Comparison of ENCODE assay signal across 19 cellular contexts in genomic region chr10:1444826-1445225, GRCh38.
DNase-seq lines count a peak whose midpoint lies in the region; ATAC-seq, FAIRE-seq and TF ChIP-seq lines count a peak whose summit lies in the region.
"Had no signal": no experiment of that assay in that cellular context is flagged by ENCODE, and none has a peak within 500 bp of the region (broad histone marks: within the 10 kb centered on the region; RNA-seq: fewer than 3 reads in every experiment).

No MANE protein-coding gene starts in this region.

- H3K14ac ChIP-seq in IMR-90 (replicated peaks; ENCODE audit: low read depth, low read length) (no peak overlapping the region), H1 (ENCODE audit: insufficient read length) (no peak overlapping the region)

- BruUV-seq in IMR-90 (replicated peaks; lab: Mats Ljungman, UMichigan): no TSS peak

- POLR2A ChIA-PET in HEK293 (lab: Yijun Ruan, JAX): no interaction called here
- POLR2A ChIA-PET in IMR-90 (lab: Charles Lee; ENCODE audit: unreplicated experiment): no interaction called here
- POLR2A ChIA-PET in H1 (lab: Charles Lee; ENCODE audit: partially characterized antibody): no interaction called here

- intact Hi-C loops in IMR-90 (cut with micrococcal nuclease): no loop called here

- no peak overlapping the region for H2BK12ac ChIP-seq in H1 (ENCODE audit: low read depth, low read length)

- in situ Hi-C loops in IMR-90 (cut with MboI; ENCODE audit: low sequenced_read_pairs): no loop called here

- H2AK5ac ChIP-seq in IMR-90 (ENCODE audit: low read depth, low read length) (no peak overlapping the region), H1 (ENCODE audit: low read depth, low read length) (no peak overlapping the region)

- dilution Hi-C loops in IMR-90 (cut with HindIII; ENCODE audit: low sequenced_read_pairs, unreplicated experiment): no loop called here

- H3K9me1 ChIP-seq in IMR-90 (ENCODE audit: insufficient read depth, low read length): no peaks in the 10 kb centered on the region

- H2BK5ac ChIP-seq in IMR-90 (ENCODE audit: low read depth, low read length, poor library complexity, severe bottlenecking) (peak overlapping the region; percentile 54), H1 (ENCODE audit: low read depth, low read length) (no peak overlapping the region)

- H3K4me1 ChIP-seq in HEK293 (ENCODE audit: control insufficient read depth, insufficient read depth, low read length) (no peaks in the 10 kb centered on the region), IMR-90 (ENCODE audit: control insufficient read depth, insufficient read depth, low read length) (no peaks in the 10 kb centered on the region), H1 (replicated peaks in 1 of 4; ENCODE audit: control insufficient read depth in 3 of 4, insufficient read depth in 4 of 4, low read length in 3 of 4) (peaks cover 0 to 7% (median 2%) of the 10 kb centered on the region in 4 experiments; a peak in 4 of 7 replicates)
- H3K4me1 ChIP-seq: A549, Caco-2 had no signal

- no peak for TF ChIP-seq CTCF in HEK293 (tag by site-specific recombination; IDR thresholded peaks at IDR 0.05)
- no peak for TF ChIP-seq CTCF in IMR-90 (conservative IDR thresholded peaks at IDR 0.05; ENCODE audit: low read depth, low read length)
- TF ChIP-seq CTCF in H1 (IDR thresholded peaks at IDR 0.05; ENCODE audit: control extremely low read depth in 1 of 3, insufficient read depth in 1 of 3, low read depth in 1 of 3, low read length in 3 of 3): no peak

- DNase-seq in IMR-90 (no peak), H1 (ENCODE audit: low read depth in 1 of 2, low spot score in 2 of 2) (no peak), NCI-H2171 treated with DMSO at 0.1 percent for 48 hours (lab: John Stamatoyannopoulos, UW) (no peak), SK-N-DZ (ENCODE audit: low spot score) (no peak)
- no peak for DNase-seq in NK-92 treated with Interleukin-12 subunit alpha and Interleukin-12 subunit beta, amount 100 ng/mL, for 24 hours (lab: John Stamatoyannopoulos, UW)
- DNase-seq: AML-193; Caco-2; Calu3; CD4-positive, alpha-beta T cell; CD8-positive, alpha-beta T cell; DMS79 treated with DMSO at 0.1 percent for 48 hours; GF-D8 had no signal

- CTCF ChIA-PET in HEK293 (lab: Yijun Ruan, JAX) (no interaction called here), IMR-90 (lab: Yijun Ruan, JAX) (no interaction called here), H1 (lab: Charles Lee; ENCODE audit: partially characterized antibody) (no interaction called here)

- H3K9ac ChIP-seq in IMR-90 (ENCODE audit: low read depth, low read length): no peak overlapping the region
- H3K9ac ChIP-seq in H1 (replicated peaks in 1 of 4; ENCODE audit: extremely low read depth in 1 of 4, low read depth in 3 of 4, low read length in 3 of 4): no peak overlapping the region
- H3K9ac ChIP-seq: BLaER1 treated with 17β-estradiol and CSF1 and Interleukin-3, amounts not matched to agents 10 nM and 100 nM had no signal

- no peak for TF ChIP-seq POLR2A in IMR-90 (IDR thresholded peaks at IDR 0.05; ENCODE audit: low read depth, low read length)
- no peak for TF ChIP-seq POLR2A in H1 (IDR thresholded peaks at IDR 0.05; ENCODE audit: control extremely low read depth in 1 of 2, low read depth in 2 of 2, low read length in 2 of 2)

- no peak for ATAC-seq in IMR-90 (ENCODE audit: low read depth)
- ATAC-seq: A549; CD8-positive, alpha-beta T cell had no signal

- H2BK120ac ChIP-seq in IMR-90 (ENCODE audit: low read depth, low read length) (no peak overlapping the region), H1 (replicated peaks; ENCODE audit: low read depth, low read length) (no peak overlapping the region)

- H3K27ac ChIP-seq in HEK293 (ENCODE audit: extremely low read depth, low read depth, low read length) (no peak overlapping the region), IMR-90 (ENCODE audit: insufficient read depth, low read length) (no peak overlapping the region), H1 (ENCODE audit: low read depth, low read length) (no peak overlapping the region)
- H3K27ac ChIP-seq: 22Rv1; A549; BLaER1 treated with 17β-estradiol and CSF1 and Interleukin-3, amounts not matched to agents 10 nM and 100 nM; C4-2B had no signal

- H2AFZ ChIP-seq in IMR-90 (replicated peaks; ENCODE audit: low read length, poor library complexity) (no peak overlapping the region), H1 (ENCODE audit: low read length) (no peak overlapping the region)

- H4K5ac ChIP-seq in IMR-90 (ENCODE audit: low read depth, low read length) (no peak overlapping the region), H1 (ENCODE audit: insufficient read length, low read depth, low read length) (no peak overlapping the region)

- H3K79me1 ChIP-seq in IMR-90 (ENCODE audit: low read depth in 1 of 2, low read length in 2 of 2): no peaks in the 10 kb centered on the region
- H3K79me1 ChIP-seq in H1 (ENCODE audit: low read depth, low read length): no peaks in the 10 kb centered on the region; the same call in 1 of the 2 replicates

- no peak overlapping the region for H3K4me2 ChIP-seq in IMR-90 (ENCODE audit: low read depth, low read length)
- no peak overlapping the region for H3K4me2 ChIP-seq in H1 (ENCODE audit: insufficient read depth in 1 of 2, low read depth in 2 of 2, low read length in 2 of 2)
- H3K4me2 ChIP-seq: A549; BLaER1 treated with 17β-estradiol and CSF1 and Interleukin-3, amounts not matched to agents 10 nM and 100 nM had no signal

- no peak overlapping the region for H3K23ac ChIP-seq in IMR-90 (ENCODE audit: low read depth, low read length)
- H3K23ac ChIP-seq in H1 (ENCODE audit: insufficient read length): no peak overlapping the region

- TF ChIP-seq EP300 in H1 (IDR thresholded peaks at IDR 0.05; ENCODE audit: borderline replicate concordance in 1 of 2, low read depth in 2 of 2, low read length in 2 of 2): no peak

- H3K79me2 ChIP-seq in H1 (ENCODE audit: control insufficient read depth in 1 of 2, insufficient read depth in 2 of 2, low read length in 2 of 2): no peaks in the 10 kb centered on the region

- H4K8ac ChIP-seq in IMR-90 (ENCODE audit: low read depth in 2 of 2, low read length in 2 of 2) (no peak overlapping the region), H1 (ENCODE audit: extremely low read depth, insufficient read depth, low read length) (no peak overlapping the region)

- H4K91ac ChIP-seq in IMR-90 (ENCODE audit: insufficient read depth, low read depth, low read length) (no peak overlapping the region), H1 (replicated peaks; ENCODE audit: insufficient read length, low read length) (no peak overlapping the region)

- no peaks in the 10 kb centered on the region for H3K27me3 ChIP-seq in IMR-90 (ENCODE audit: control insufficient read depth, insufficient read depth, low read length)
- no peaks in the 10 kb centered on the region for H3K27me3 ChIP-seq in H1 (replicated peaks in 1 of 4; ENCODE audit: control insufficient read depth in 3 of 4, extremely low read depth in 1 of 4, insufficient read depth in 3 of 4, low read length in 3 of 4)
- H3K27me3 ChIP-seq: BLaER1 treated with 17β-estradiol and CSF1 and Interleukin-3, amounts not matched to agents 10 nM and 100 nM had no signal

- no peaks in the 10 kb centered on the region for H3K36me3 ChIP-seq in HEK293 (ENCODE audit: control insufficient read depth in 2 of 2, insufficient read depth in 1 of 2, low read length in 2 of 2)
- no peaks in the 10 kb centered on the region for H3K36me3 ChIP-seq in IMR-90 (ENCODE audit: control insufficient read depth, insufficient read depth, low read length)
- H3K36me3 ChIP-seq in H1 (ENCODE audit: control insufficient read depth in 2 of 4, insufficient read depth in 4 of 4, low read length in 3 of 4): no peaks in the 10 kb centered on the region
- H3K36me3 ChIP-seq: BLaER1 treated with 17β-estradiol and CSF1 and Interleukin-3, amounts not matched to agents 10 nM and 100 nM had no signal

- H3K4ac ChIP-seq in IMR-90 (ENCODE audit: low read depth, low read length) (no peak overlapping the region), H1 (replicated peaks; ENCODE audit: insufficient read length, low read depth, low read length) (no peak overlapping the region)

- no peak overlapping the region for H3K56ac ChIP-seq in IMR-90 (ENCODE audit: extremely low read depth, insufficient read depth, low read length)
- H3K56ac ChIP-seq in H1 (replicated peaks; ENCODE audit: insufficient read length, low read depth, low read length): peak overlapping the region; percentile 70

- no peak overlapping the region for H2BK15ac ChIP-seq in IMR-90 (ENCODE audit: low read depth, low read length)
- H2BK15ac ChIP-seq in H1 (ENCODE audit: low read length): no peak overlapping the region

- H3K9me3 ChIP-seq in HEK293 (ENCODE audit: control insufficient read depth, insufficient read depth, low read depth, low read length): no peaks in the 10 kb centered on the region
- H3K9me3 ChIP-seq in IMR-90 (ENCODE audit: control insufficient read depth, insufficient read depth, low read length): peaks cover 17% of the 10 kb centered on the region
- no peaks in the 10 kb centered on the region for H3K9me3 ChIP-seq in H1 (ENCODE audit: insufficient read depth in 2 of 2, low read depth in 1 of 2, low read length in 1 of 2)
- H3K9me3 ChIP-seq: A549, Caco-2 had no signal

- H2BK20ac ChIP-seq in IMR-90 (ENCODE audit: low read depth, low read length): no peak overlapping the region
- H2BK20ac ChIP-seq in H1 (ENCODE audit: low read length): no peak overlapping the region

- H3K4me3 ChIP-seq in HEK293 (ENCODE audit: low read depth, low read length) (no peak overlapping the region), IMR-90 (ENCODE audit: insufficient read depth, low read depth, low read length) (no peak overlapping the region), H1 (ENCODE audit: extremely low read depth in 1 of 4, insufficient read depth in 2 of 4, low read depth in 3 of 4, low read length in 4 of 4) (no peak overlapping the region)
- H3K4me3 ChIP-seq: A549; BLaER1 treated with 17β-estradiol and CSF1 and Interleukin-3, amounts not matched to agents 10 nM and 100 nM had no signal

- H4K20me1 ChIP-seq in IMR-90 (ENCODE audit: insufficient read depth, low read length) (no peaks in the 10 kb centered on the region), H1 (replicated peaks in 1 of 2; ENCODE audit: control insufficient read depth in 1 of 2, insufficient read depth in 2 of 2, low read length in 2 of 2) (peaks cover 0 to 7% of the 10 kb centered on the region in 2 experiments)
- H4K20me1 ChIP-seq: BLaER1 treated with 17β-estradiol and CSF1 and Interleukin-3, amounts not matched to agents 10 nM and 100 nM had no signal

- H3K23me2 ChIP-seq in H1 (ENCODE audit: low read depth, low read length): peaks cover 18% of the 10 kb centered on the region; the same call in 1 of the 2 replicates

- no peak overlapping the region for H2AK9ac ChIP-seq in IMR-90 (replicated peaks; ENCODE audit: low read depth, low read length, poor library complexity)

- no peak for FAIRE-seq in H1 (lab: Jason Lieb, UNC)
- FAIRE-seq: A549, D721Med, G401.6 had no signal

- TF ChIP-seq RAD21 in IMR-90 (IDR thresholded peaks at IDR 0.05; ENCODE audit: low read length) (no peak), H1 (IDR thresholded peaks at IDR 0.05 in 1 of 2, conservative IDR thresholded peaks at IDR 0.05 in 1 of 2; ENCODE audit: low read depth in 2 of 2, low read length in 2 of 2) (no peak)

- 48 to 100% methylated on average over 2 of the region's 2 CpGs for WGBS in IMR-90 (ENCODE audit: extremely low coverage in 2 of 2, insufficient read length in 1 of 2), 2 experiments
- 85 to 100% methylated on average over 2 of the region's 2 CpGs for WGBS in H1 (ENCODE audit: extremely low coverage in 1 of 2, insufficient coverage in 1 of 2, insufficient read length in 1 of 2, insufficient replicate concordance in 2 of 2, low coverage in 1 of 2, low lambda C conversion rate in 2 of 2, missing lambda C conversion rate in 1 of 2), 2 experiments

- H3K18ac ChIP-seq in IMR-90 (ENCODE audit: low read depth, low read length) (no peak overlapping the region), H1 (ENCODE audit: extremely low read depth, low read length) (no peak overlapping the region)
